ENCODE assay signal across 19 cellular contexts in the genomic region with DNA sequence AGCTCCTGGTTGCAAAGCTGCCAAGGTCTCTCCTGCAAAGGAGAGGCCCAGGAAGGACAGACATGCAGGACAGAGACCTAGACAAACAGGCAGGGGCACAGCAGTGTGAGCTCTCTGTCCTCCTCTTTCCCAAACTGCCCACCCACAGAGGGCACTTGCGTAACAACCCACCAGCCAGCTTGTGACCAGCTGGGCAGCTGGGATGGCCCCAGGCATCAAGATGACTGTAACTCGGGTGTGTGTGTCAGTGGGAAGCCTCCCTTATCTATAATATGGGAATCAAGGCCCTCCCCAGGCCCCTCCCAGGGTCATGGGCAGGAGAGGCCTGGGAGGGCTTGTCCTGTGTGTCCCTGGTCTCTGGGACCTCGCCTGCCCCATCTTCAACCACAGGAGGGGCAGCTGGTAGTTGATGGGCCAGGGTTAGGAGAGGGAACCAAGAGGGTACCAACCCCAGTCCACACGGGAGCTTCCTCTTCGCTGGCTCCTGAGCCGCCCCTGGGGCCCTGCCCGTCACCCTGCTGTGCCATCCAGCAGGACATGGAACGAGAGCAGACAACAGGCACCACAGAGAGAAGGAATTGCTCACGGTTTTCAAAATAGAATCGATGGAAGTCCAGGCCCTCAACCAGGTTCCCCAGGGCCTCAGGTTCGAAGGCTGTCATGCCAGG. TPM values are rescaled to one million over a fixed set of nuclear protein-coding genes. Genes with fewer than 3 reads are reported as not detected.
A peak's percentile ranks its signal among the peaks of the same experiment; 100 is the strongest.
DNase-seq lines count a peak whose midpoint lies in the region; ATAC-seq, FAIRE-seq and TF ChIP-seq lines count a peak whose summit lies in the region.
"Had no signal": no experiment of that assay in that cellular context is flagged by ENCODE, and none has a peak within 500 bp of the region (broad histone marks: within the 10 kb centered on the region; RNA-seq: fewer than 3 reads in every experiment).

No MANE protein-coding gene starts in this region.

- no peak overlapping the region for H3K4me2 ChIP-seq in neuronal stem cell (ENCODE audit: insufficient read depth, low read length, poor library complexity, severe bottlenecking)
- H3K4me2 ChIP-seq: GM23338 had no signal

- no peak overlapping the region for H3K4me3 ChIP-seq in bronchial epithelial cell (ENCODE audit: low read depth, low read length)
- no peak overlapping the region for H3K4me3 ChIP-seq in neuronal stem cell (ENCODE audit: low read length in 2 of 2)
- H3K4me3 ChIP-seq: GM23338, tibial artery had no signal

- no peak overlapping the region for H2BK5ac ChIP-seq in neuronal stem cell (ENCODE audit: low read length)

- H2BK120ac ChIP-seq in neuronal stem cell (ENCODE audit: low read depth, low read length) = no peak overlapping the region

- no peak overlapping the region for H2BK15ac ChIP-seq in neuronal stem cell (ENCODE audit: low read length)

- no peak for TF ChIP-seq CTCF in bronchial epithelial cell (IDR thresholded peaks at IDR 0.05; ENCODE audit: insufficient read depth, low read length, severe bottlenecking)

- peak overlapping the region; percentile 7 for H3K18ac ChIP-seq in neuronal stem cell (ENCODE audit: low read length)

- no peak overlapping the region for H3K9ac ChIP-seq in neuronal stem cell (ENCODE audit: low read depth, low read length, poor library complexity)

- H3K27me3 ChIP-seq in bronchial epithelial cell (ENCODE audit: control insufficient read depth, insufficient read depth, low read length) = no peaks in the 10 kb centered on the region
- no peaks in the 10 kb centered on the region for H3K27me3 ChIP-seq in neuronal stem cell (ENCODE audit: control insufficient read depth in 3 of 3, insufficient read depth in 3 of 3, low read depth in 1 of 3, low read length in 3 of 3)
- H3K27me3 ChIP-seq: tibial artery had no signal

- intact Hi-C loops in left colon (cut with DNase I, micrococcal nuclease) = no loop called here

- peak; percentile 82 for DNase-seq in EL
- peak; percentile 17 for DNase-seq in MV-4-11 (lab: John Stamatoyannopoulos, UW)
- DNase-seq in bronchial epithelial cell (ENCODE audit: low read depth) = peak; percentile 13
- no peak for DNase-seq in neuronal stem cell (ENCODE audit: low spot score)
- no peak for DNase-seq in left colon
- DNase-seq in stimulated activated naive CD8-positive, alpha-beta T cell treated with anti-CD3 and anti-CD28 coated beads, Interleukin-15, Interleukin-2, amounts not matched to agents 100 U/mL and 50 U/mL, for 24 hours = no peak
- no peak for DNase-seq in NCI-H2196 treated with DMSO at 0.1 percent for 48 hours (lab: John Stamatoyannopoulos, UW; ENCODE audit: unreplicated experiment)
- DNase-seq: central memory CD4-positive, alpha-beta T cell; left ventricle myocardium superior; NCI-H1694 treated with DMSO at 0.1 percent for 48 hours; NK-92 treated with Interleukin-12 subunit alpha and Interleukin-12 subunit beta, amount 100 ng/mL, for 24 hours; Right ventricle myocardium superior; T-helper 17 cell; tibial artery had no signal

- no peak for ATAC-seq in left colon
- ATAC-seq in stimulated activated naive CD8-positive, alpha-beta T cell treated with anti-CD3 and anti-CD28 coated beads, Interleukin-15, Interleukin-2, amounts not matched to agents 100 U/mL and 50 U/mL, for 24 hours = no peak
- ATAC-seq in HG03139 (IDR thresholded peaks at IDR 0.05; ENCODE audit: unreplicated experiment) = no peak
- ATAC-seq: GM23338, left ventricle myocardium superior, T-helper 17 cell had no signal

- peaks cover 0 to 4% of the 10 kb centered on the region in 2 donors for H3K4me1 ChIP-seq in neuronal stem cell (ENCODE audit: control insufficient read depth in 2 of 2, insufficient read depth in 1 of 2, low read depth in 1 of 2, low read length in 2 of 2)
- H3K4me1 ChIP-seq: tibial artery had no signal

- H4K8ac ChIP-seq in neuronal stem cell (ENCODE audit: low read depth, low read length) = no peak overlapping the region

- H3K14ac ChIP-seq in neuronal stem cell (ENCODE audit: low read length) = no peak overlapping the region

- no peak overlapping the region for H3K27ac ChIP-seq in neuronal stem cell (replicated peaks; ENCODE audit: low read length)
- H3K27ac ChIP-seq: C4-2B, tibial artery had no signal

- no peak overlapping the region for H3K23ac ChIP-seq in neuronal stem cell (ENCODE audit: low read depth, low read length, poor library complexity)

- H3K4ac ChIP-seq in neuronal stem cell (ENCODE audit: low read length) = no peak overlapping the region

- H3K36me3 ChIP-seq in bronchial epithelial cell (ENCODE audit: control insufficient read depth, insufficient read depth, low read length) (no peaks in the 10 kb centered on the region), neuronal stem cell (replicated peaks in 1 of 2; ENCODE audit: control insufficient read depth in 2 of 2, insufficient read depth in 2 of 2, low read length in 2 of 2) (no peaks in the 10 kb centered on the region)
- H3K36me3 ChIP-seq: tibial artery had no signal

- H2AFZ ChIP-seq in neuronal stem cell (ENCODE audit: low read length) = no peak overlapping the region
- H2AFZ ChIP-seq: GM23338 had no signal

- no CpG with 5 or more reads among the region's 11 CpGs for WGBS in neuronal stem cell (ENCODE audit: extremely low coverage in 2 of 2, insufficient read length in 2 of 2, insufficient replicate concordance in 1 of 2), 2 donors

- H3K9me3 ChIP-seq in neuronal stem cell (replicated peaks in 1 of 2; ENCODE audit: control insufficient read depth in 2 of 2, insufficient read depth in 1 of 2, low read depth in 1 of 2, low read length in 2 of 2) = no peaks in the 10 kb centered on the region
- H3K9me3 ChIP-seq: tibial artery had no signal

- H2BK12ac ChIP-seq in neuronal stem cell (ENCODE audit: low read length) = no peak overlapping the region

- no peak overlapping the region for H2AK5ac ChIP-seq in neuronal stem cell (ENCODE audit: low read depth, low read length)

- H4K91ac ChIP-seq in neuronal stem cell (ENCODE audit: low read depth, low read length, poor library complexity) = no peak overlapping the region

- no peaks in the 10 kb centered on the region for H3K79me1 ChIP-seq in neuronal stem cell (ENCODE audit: low read depth, low read length)

- FAIRE-seq in bronchial epithelial cell (lab: Jason Lieb, UNC) = no peak

RNA-seq across cellular contexts. Expression of a gene that starts 37.9 kb away (rescaled TPM):
- total RNA-seq in bronchial epithelial cell (not detected in 2 replicates), left colon (10 to 100 TPM; 13.2 to 30.4 TPM)
- not detected for polyA plus RNA-seq in neuronal stem cell (2013, experiment 1 of 2)
- 0.01 TPM for polyA plus RNA-seq in neuronal stem cell (2013, experiment 2 of 2)
- total RNA-seq: activated T-helper 2 cell treated with anti-CD3 and anti-CD28 coated beads, Interferon-gamma antibody, Interleukin-2, Interleukin-4, amounts not matched to agents 10 μg/mL and 5 μg/mL and 100 μg/mL, durations not matched to agents 14 hours and 24 hours and 36 hours; GM23338; left ventricle myocardium superior; Right ventricle myocardium superior; T-helper 17 cell had no signal
- polyA plus RNA-seq: adipose tissue, GM23338 had no signal

Comparison
In these comparisons a context has a peak if more than half of its experiments do, and no peak if none do; other contexts are left out.
1. DNase-seq: peak in EL (single experiment), MV-4-11 (single experiment) and bronchial epithelial cell (single experiment); none in neuronal stem cell (single experiment), left colon (0 of 2), stimulated activated naive CD8-positive, alpha-beta T cell treated with anti-CD3 and anti-CD28 coated beads, Interleukin-15, Interleukin-2, amounts not matched to agents 100 U/mL and 50 U/mL, for 24 hours (single experiment) and NCI-H2196 treated with DMSO at 0.1 percent for 48 hours (single experiment).
2. RNA of a gene that starts 37.9 kb away (total RNA-seq): 13.2 to 30.4 TPM in left colon; not detected in bronchial epithelial cell; every median in the first group is over 10 times any median in the second.